Comparison of ENCODE assay signal across 9 cellular contexts in genomic region chr2:47653909-47654789, GRCh38.
A peak's percentile ranks its signal among the peaks of the same experiment; 100 is the strongest.
DNase-seq lines count a peak whose midpoint lies in the region; TF ChIP-seq lines count a peak whose summit lies in the region.
"Had no signal": no experiment of that assay in that cellular context is flagged by ENCODE, and none has a peak within 500 bp of the region (broad histone marks: within the 10 kb centered on the region; RNA-seq: fewer than 3 reads in every experiment).

No MANE protein-coding gene starts in this region.

- no peaks in the 10 kb centered on the region for H3K9me3 Mint-ChIP-seq in glutamatergic neuron (ENCODE audit: unreplicated experiment)

- peaks cover 2% of the 10 kb centered on the region for H3K4me1 Mint-ChIP-seq in glutamatergic neuron (ENCODE audit: low read depth, unreplicated experiment)
- H3K4me1 Mint-ChIP-seq: CD4-positive, CD25-positive, alpha-beta regulatory T cell had no signal

- peak overlapping the region; percentile 76 for H3K27ac ChIP-seq in temporal lobe (ENCODE audit: low read depth, low read length)

- H3K27me3 Mint-ChIP-seq in glutamatergic neuron (ENCODE audit: unreplicated experiment), result peaks cover 6% of the 10 kb centered on the region
- H3K27me3 Mint-ChIP-seq: CD4-positive, CD25-positive, alpha-beta regulatory T cell had no signal

- no peak overlapping the region for H3K27ac Mint-ChIP-seq in glutamatergic neuron (ENCODE audit: unreplicated experiment)
- H3K27ac Mint-ChIP-seq: CD4-positive, CD25-positive, alpha-beta regulatory T cell had no signal

- H3K4me3 Mint-ChIP-seq in glutamatergic neuron (ENCODE audit: unreplicated experiment), result peak overlapping the region; percentile 34
- H3K4me3 Mint-ChIP-seq: CD4-positive, CD25-positive, alpha-beta regulatory T cell had no signal

- no peaks in the 10 kb centered on the region for H3K36me3 Mint-ChIP-seq in glutamatergic neuron (ENCODE audit: unreplicated experiment)
- H3K36me3 Mint-ChIP-seq: CD4-positive, CD25-positive, alpha-beta regulatory T cell had no signal

- TF ChIP-seq CTCF in glutamatergic neuron (IDR thresholded peaks at IDR 0.05; ENCODE audit: partially characterized antibody, unreplicated experiment), result peak; percentile 37

- DNase-seq in NCI-H82 (lab: John Stamatoyannopoulos, UW), result peak; percentile 22
- no peak for DNase-seq in NCI-H82 treated with DMSO at 0.1 percent for 48 hours (lab: John Stamatoyannopoulos, UW; ENCODE audit: unreplicated experiment)
- DNase-seq in RPMI7951 (ENCODE audit: low read depth), result peak; percentile 48
- DNase-seq in glutamatergic neuron, result peak; percentile 48
- no peak for DNase-seq in occipital lobe (lab: John Stamatoyannopoulos, UW)
- DNase-seq in stimulated activated CD4-positive, alpha-beta T cell treated with anti-CD3 and anti-CD28 coated beads, Interleukin-2, amount 100 ng/mL, for 48 hours, result no peak
- DNase-seq in NCI-H1694 (lab: John Stamatoyannopoulos, UW), result no peak
- DNase-seq: CD4-positive, CD25-positive, alpha-beta regulatory T cell had no signal

Comparison
In these comparisons a context has a peak if more than half of its experiments do, and no peak if none do; other contexts are left out.
1. DNase-seq: peak in NCI-H82 (single experiment), RPMI7951 (single experiment) and glutamatergic neuron (single experiment); none in NCI-H82 treated with DMSO at 0.1 percent for 48 hours (single experiment), occipital lobe (single experiment), stimulated activated CD4-positive, alpha-beta T cell treated with anti-CD3 and anti-CD28 coated beads, Interleukin-2, amount 100 ng/mL, for 48 hours (0 of 2) and NCI-H1694 (single experiment).